21 cellular contexts compared by ENCODE assay signal in the genomic region with DNA sequence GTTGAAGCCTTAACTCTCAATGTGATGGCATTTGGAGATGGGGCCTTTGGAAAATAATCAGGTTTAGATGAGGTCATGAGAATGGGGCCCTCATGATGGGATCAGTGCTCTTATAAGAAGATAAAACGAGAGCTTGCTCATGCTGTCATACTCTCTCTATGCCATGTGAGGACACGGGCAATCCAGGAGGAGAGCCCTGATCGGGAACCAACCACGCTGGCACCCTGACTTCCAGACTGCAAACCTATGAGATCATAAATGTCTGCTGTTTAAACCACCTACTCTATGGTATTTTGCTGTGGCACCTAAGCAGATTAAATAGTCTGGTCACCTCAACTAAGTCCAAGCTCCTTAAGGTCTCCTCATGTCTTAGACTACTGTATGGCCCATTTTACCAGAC. TPM values are rescaled to one million over a fixed set of nuclear protein-coding genes. Genes with fewer than 3 reads are reported as not detected.
A peak's percentile ranks its signal among the peaks of the same experiment; 100 is the strongest.
DNase-seq lines count a peak whose midpoint lies in the region; ATAC-seq lines count a peak whose summit lies in the region.
"Had no signal": no experiment of that assay in that cellular context is flagged by ENCODE, and none has a peak within 500 bp of the region (broad histone marks: within the 10 kb centered on the region; RNA-seq: fewer than 3 reads in every experiment).

No MANE protein-coding gene starts in this region.

- H3K4me1 Mint-ChIP-seq in T-helper 1 cell treated with Interleukin-12 subunit alpha and Interleukin-12 subunit beta and Interleukin-4 antibody, amounts not matched to agents 30 μg/mL and 1 μg/mL, for 36 hours (ENCODE audit: low read depth) = peaks cover 57% of the 10 kb centered on the region
- H3K4me1 Mint-ChIP-seq in stimulated activated naive CD8-positive, alpha-beta T cell treated with anti-CD3 and anti-CD28 coated beads, Interleukin-15, Interleukin-2, amounts not matched to agents 100 ng/mL and 50 ng/mL, for 24 hours (ENCODE audit: low read depth) = peaks cover 62% of the 10 kb centered on the region
- H3K4me1 Mint-ChIP-seq in memory B cell = peaks cover 25% of the 10 kb centered on the region

- no peaks in the 10 kb centered on the region for H3K27me3 Mint-ChIP-seq in T-helper 1 cell treated with Interleukin-12 subunit alpha and Interleukin-12 subunit beta and Interleukin-4 antibody, amounts not matched to agents 30 μg/mL and 1 μg/mL, for 36 hours (ENCODE audit: low read depth)
- no peaks in the 10 kb centered on the region for H3K27me3 Mint-ChIP-seq in stimulated activated naive CD8-positive, alpha-beta T cell treated with anti-CD3 and anti-CD28 coated beads, Interleukin-15, Interleukin-2, amounts not matched to agents 100 ng/mL and 50 ng/mL, for 24 hours
- no peaks in the 10 kb centered on the region for H3K27me3 Mint-ChIP-seq in memory B cell
- H3K27me3 Mint-ChIP-seq: B cell had no signal

- no peaks in the 10 kb centered on the region for H3K9me3 Mint-ChIP-seq in T-helper 1 cell treated with Interleukin-12 subunit alpha and Interleukin-12 subunit beta and Interleukin-4 antibody, amounts not matched to agents 30 μg/mL and 1 μg/mL, for 36 hours
- H3K9me3 Mint-ChIP-seq in stimulated activated naive CD8-positive, alpha-beta T cell treated with anti-CD3 and anti-CD28 coated beads, Interleukin-15, Interleukin-2, amounts not matched to agents 100 ng/mL and 50 ng/mL, for 24 hours = no peaks in the 10 kb centered on the region
- H3K9me3 Mint-ChIP-seq in memory B cell = no peaks in the 10 kb centered on the region

- DNase-seq in T-helper 1 cell (no peak), memory B cell (ENCODE audit: low spot score in 2 of 2) (no peak), HT-29 (ENCODE audit: low spot score) (no peak), SW480 (ENCODE audit: low spot score) (no peak), AG08396 (ENCODE audit: low spot score) (no peak)
- DNase-seq in stimulated activated naive CD8-positive, alpha-beta T cell treated with anti-CD3 and anti-CD28 coated beads, Interleukin-15, Interleukin-2, amounts not matched to agents 100 U/mL and 50 U/mL, for 24 hours = no peak
- DNase-seq: 8988T; activated T-cell treated with anti-CD3 and anti-CD28 coated beads for 4 hours; cortex of kidney; H7; heart right ventricle; left ventricle myocardium inferior; NCI-H1048; NCI-H2029; NCI-H446 treated with DMSO at 0.1 percent for 48 hours; Peyer's patch; SK-N-SH; stimulated activated CD4-positive, alpha-beta T cell treated with anti-CD3 and anti-CD28 coated beads, Interleukin-4, amount 100 ng/mL, for 4 hours had no signal

- peaks cover 29% of the 10 kb centered on the region for H3K36me3 Mint-ChIP-seq in T-helper 1 cell treated with Interleukin-12 subunit alpha and Interleukin-12 subunit beta and Interleukin-4 antibody, amounts not matched to agents 30 μg/mL and 1 μg/mL, for 36 hours (ENCODE audit: low read depth)
- H3K36me3 Mint-ChIP-seq in stimulated activated naive CD8-positive, alpha-beta T cell treated with anti-CD3 and anti-CD28 coated beads, Interleukin-15, Interleukin-2, amounts not matched to agents 100 ng/mL and 50 ng/mL, for 24 hours (ENCODE audit: low read depth) = peaks cover 65% of the 10 kb centered on the region
- H3K36me3 Mint-ChIP-seq in memory B cell = peaks cover 16% of the 10 kb centered on the region

- no peak for ATAC-seq in stimulated activated naive CD8-positive, alpha-beta T cell treated with anti-CD3 and anti-CD28 coated beads, Interleukin-15, Interleukin-2, amounts not matched to agents 100 U/mL and 50 U/mL, for 24 hours
- no peak for ATAC-seq in memory B cell (ENCODE audit: low read depth)

- no peak overlapping the region for H3K4me3 Mint-ChIP-seq in T-helper 1 cell treated with Interleukin-12 subunit alpha and Interleukin-12 subunit beta and Interleukin-4 antibody, amounts not matched to agents 30 μg/mL and 1 μg/mL, for 36 hours
- peak overlapping the region; percentile 17 for H3K4me3 Mint-ChIP-seq in stimulated activated naive CD8-positive, alpha-beta T cell treated with anti-CD3 and anti-CD28 coated beads, Interleukin-15, Interleukin-2, amounts not matched to agents 100 ng/mL and 50 ng/mL, for 24 hours
- H3K4me3 Mint-ChIP-seq in memory B cell = no peak overlapping the region
- H3K4me3 Mint-ChIP-seq: B cell had no signal

- peak overlapping the region; percentile 88 for H3K27ac Mint-ChIP-seq in T-helper 1 cell treated with Interleukin-12 subunit alpha and Interleukin-12 subunit beta and Interleukin-4 antibody, amounts not matched to agents 30 μg/mL and 1 μg/mL, for 36 hours
- H3K27ac Mint-ChIP-seq in stimulated activated naive CD8-positive, alpha-beta T cell treated with anti-CD3 and anti-CD28 coated beads, Interleukin-15, Interleukin-2, amounts not matched to agents 100 ng/mL and 50 ng/mL, for 24 hours = peak overlapping the region; percentile 87
- peak overlapping the region; percentile 35 for H3K27ac Mint-ChIP-seq in memory B cell
- H3K27ac Mint-ChIP-seq: B cell had no signal

RNA-seq across cellular contexts. Expression of gene HMGCS1, which starts 10.0 kb away (rescaled TPM):
- total RNA-seq in HT-29 (2014; rRNA removed; shearing (Covaris generic)) = 50.6 and 51.4 TPM in 2 replicates

Comparison
In these comparisons a context has a peak if more than half of its experiments do, and no peak if none do; other contexts are left out.
1. H3K27ac Mint-ChIP-seq: peak in every context shown above with its lines; median percentile 88 in T-helper 1 cell treated with Interleukin-12 subunit alpha and Interleukin-12 subunit beta and Interleukin-4 antibody, amounts not matched to agents 30 μg/mL and 1 μg/mL, for 36 hours; 87 in stimulated activated naive CD8-positive, alpha-beta T cell treated with anti-CD3 and anti-CD28 coated beads, Interleukin-15, Interleukin-2, amounts not matched to agents 100 ng/mL and 50 ng/mL, for 24 hours; 35 in memory B cell.